17 cellular contexts compared by ENCODE assay signal in the genomic region with DNA sequence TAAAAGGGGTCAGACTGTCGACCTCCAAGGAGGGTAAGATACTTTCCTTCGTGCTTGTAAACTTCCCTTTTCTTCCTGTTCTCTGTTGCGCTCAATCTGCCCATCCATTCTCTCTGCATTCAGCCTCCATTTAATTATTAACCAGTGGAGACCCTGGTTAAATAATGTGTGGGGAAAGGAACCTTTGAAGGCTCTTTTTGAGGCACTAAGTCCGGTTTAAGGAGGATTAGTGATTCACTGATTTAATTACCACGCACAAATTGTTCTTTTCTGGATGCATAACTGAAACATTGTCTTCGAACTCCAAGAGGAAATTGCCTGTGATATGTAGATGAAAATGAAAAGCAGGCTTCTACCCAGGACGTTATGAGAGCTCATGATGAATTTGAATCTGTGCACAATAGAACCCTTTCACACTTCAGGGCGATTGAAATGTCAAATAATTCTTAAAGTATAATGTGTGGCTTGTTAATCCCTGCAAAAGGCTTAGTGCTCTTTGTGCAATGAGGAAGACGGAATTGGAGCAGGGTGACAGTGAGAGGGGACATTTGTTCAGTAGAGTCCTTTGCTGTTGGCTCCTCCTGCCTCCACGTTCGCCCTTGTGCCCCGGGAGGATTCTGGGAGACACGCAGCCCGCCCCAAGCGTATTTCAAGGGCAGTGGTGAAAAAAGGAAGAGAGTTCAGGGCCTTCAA.
"Had no signal": no experiment of that assay in that cellular context is flagged by ENCODE, and none has a peak within 500 bp of the region (broad histone marks: within the 10 kb centered on the region; RNA-seq: fewer than 3 reads in every experiment).

No MANE protein-coding gene starts in this region.

- H3K4me3 Mint-ChIP-seq: activated CD8-positive, alpha-beta memory T cell treated with anti-CD3 and anti-CD28 coated beads, Interleukin-2, amount 10 ng/mL, durations not matched to agents 7 days and 5 days; activated naive CD8-positive, alpha-beta T cell treated with anti-CD3 and anti-CD28 coated beads, Interleukin-2, amount 10 ng/mL, durations not matched to agents 7 days and 5 days; activated T-cell treated with anti-CD3 and anti-CD28 coated beads, Interleukin-2, amount 50 U/mL, for 4 hours; nephron progenitor cell; T-helper 2 cell treated with Interferon-gamma antibody and Interleukin-4, amounts not matched to agents 5 μg/mL and 100 μg/mL, for 36 hours had no signal

- DNase-seq: activated CD4-positive, alpha-beta T cell treated with anti-CD3 and anti-CD28 coated beads, Interleukin-2, amount 50 U/mL, for 48 hours; activated CD8-positive, alpha-beta memory T cell treated with anti-CD3 and anti-CD28 coated beads, Interleukin-2, amount 10 ng/mL, durations not matched to agents 7 days and 5 days; activated gamma-delta T cell; activated naive CD8-positive, alpha-beta T cell treated with anti-CD3 and anti-CD28 coated beads, Interleukin-2, amount 10 ng/mL, durations not matched to agents 7 days and 5 days; activated T-cell treated with anti-CD3 and anti-CD28 coated beads, Interleukin-2, amount 50 U/mL, for 4 hours; heart right ventricle; islet precursor cell; left lung; mesenchymal stem cell; nephron progenitor cell; sigmoid colon; stimulated activated CD4-positive, alpha-beta T cell treated with anti-CD3 and anti-CD28 coated beads, Interleukin-2, amount 100 ng/mL, for 24 hours; stimulated activated naive CD4-positive, alpha-beta T cell; trophoblast cell had no signal

- H3K27ac Mint-ChIP-seq: activated CD8-positive, alpha-beta memory T cell treated with anti-CD3 and anti-CD28 coated beads, Interleukin-2, amount 10 ng/mL, durations not matched to agents 7 days and 5 days; activated naive CD8-positive, alpha-beta T cell treated with anti-CD3 and anti-CD28 coated beads, Interleukin-2, amount 10 ng/mL, durations not matched to agents 7 days and 5 days; nephron progenitor cell; T-helper 2 cell treated with Interferon-gamma antibody and Interleukin-4, amounts not matched to agents 5 μg/mL and 100 μg/mL, for 36 hours had no signal

- H3K27me3 ChIP-seq: sigmoid colon had no signal

- ATAC-seq: activated CD4-positive, CD25-positive, alpha-beta regulatory T cell treated with anti-CD3 and anti-CD28 coated beads, Interleukin-2, amount 50 U/mL, for 24 hours; activated CD8-positive, alpha-beta memory T cell treated with anti-CD3 and anti-CD28 coated beads, Interleukin-2, amount 10 ng/mL, durations not matched to agents 7 days and 5 days; activated T-cell treated with anti-CD3 and anti-CD28 coated beads, Interleukin-2, amount 50 U/mL, for 4 hours; heart right ventricle; left lung had no signal

- H3K36me3 ChIP-seq: breast epithelium, heart right ventricle, left lung, sigmoid colon had no signal

- H3K4me1 ChIP-seq: breast epithelium, heart right ventricle, left lung, sigmoid colon had no signal

- H3K9me3 ChIP-seq: breast epithelium, sigmoid colon had no signal

- H3K4me3 ChIP-seq: breast epithelium, heart right ventricle, left lung, sigmoid colon had no signal
